In genomic region chr1:228108055-228108690, GRCh38 we compare ENCODE assay signal across 1 cellular context.
TF ChIP-seq lines count a peak whose summit lies in the region.

No MANE protein-coding gene starts in this region.

TF ChIP-seq in GM23338, 12 proteins besides CTCF, POLR2A, EP300 and RAD21 (continued from another document):
- TF ChIP-seq ZNF462 (CRISPR knock-in tag; IDR thresholded peaks at IDR 0.05) (no peak), STAT1 (IDR thresholded peaks at IDR 0.05; ENCODE audit: unreplicated experiment) (no peak), ETS1 (IDR thresholded peaks at IDR 0.05) (no peak), ZNF331 (CRISPR knock-in tag; IDR thresholded peaks at IDR 0.05; ENCODE audit: low read depth) (no peak), ZNF114 (CRISPR knock-in tag; IDR thresholded peaks at IDR 0.05) (no peak), EZH2phosphoT487 (IDR thresholded peaks at IDR 0.05; ENCODE audit: unreplicated experiment) (no peak)
